In the genomic region with DNA sequence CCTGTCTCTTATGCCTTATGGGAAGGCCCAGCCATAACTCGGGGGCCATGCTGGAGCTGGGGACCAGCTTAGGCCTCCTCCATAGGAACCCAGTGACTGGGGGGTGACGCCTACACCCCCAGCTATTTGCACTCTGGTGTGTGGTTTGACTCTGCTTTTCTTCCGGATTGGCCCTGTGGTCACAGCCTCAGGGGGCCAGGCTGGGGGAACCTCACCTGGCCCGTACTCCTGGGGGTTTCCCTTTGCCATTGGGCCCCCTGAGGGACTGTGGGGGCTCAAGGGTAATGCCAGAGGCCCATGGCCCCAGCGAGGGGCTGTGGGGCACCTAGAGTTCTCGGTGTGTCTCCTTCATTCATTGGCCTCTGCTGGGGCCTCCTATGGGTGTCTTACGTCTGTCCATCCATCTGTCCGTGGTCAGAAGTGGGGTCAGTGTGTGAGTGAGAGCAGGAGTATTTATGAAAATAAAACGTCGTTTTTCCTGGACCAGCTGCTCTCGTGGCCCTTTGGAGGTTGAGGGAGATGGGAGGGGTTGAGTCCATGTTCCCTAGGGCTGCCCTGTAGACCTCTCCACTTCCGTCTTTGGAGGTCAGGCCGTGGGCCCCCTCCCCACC, we compare ENCODE assay signal across 8 cellular contexts. TPM values are rescaled to one million over a fixed set of nuclear protein-coding genes. Genes with fewer than 3 reads are reported as not detected.
DNase-seq lines count a peak whose midpoint lies in the region; ATAC-seq and TF ChIP-seq lines count a peak whose summit lies in the region.

No MANE protein-coding gene starts in this region.

- H3K27ac ChIP-seq in RWPE1, result peak overlapping the region; percentile 66

- TF ChIP-seq CTCF in RWPE1 (conservative IDR thresholded peaks at IDR 0.05; ENCODE audit: low read depth), result no peak

- no peaks in the 10 kb centered on the region for H3K9me3 Mint-ChIP-seq in stimulated activated memory B cell treated with anti-CD40 and anti-IgM and Interleukin-4, amounts not matched to agents 10 μg/mL and 1 μg/mL and 100 μg/mL, for 72 hours

- peak overlapping the region; percentile 92 for H3K27ac Mint-ChIP-seq in stimulated activated memory B cell treated with anti-CD40 and anti-IgM and Interleukin-4, amounts not matched to agents 10 μg/mL and 1 μg/mL and 100 μg/mL, for 72 hours

- POLR2A ChIA-PET in RWPE1 (lab: Yijun Ruan, JAX; ENCODE audit: low non-redundant PET), result no interaction called here

- peak overlapping the region; percentile 61 for H3K4me3 Mint-ChIP-seq in stimulated activated memory B cell treated with anti-CD40 and anti-IgM and Interleukin-4, amounts not matched to agents 10 μg/mL and 1 μg/mL and 100 μg/mL, for 72 hours

- H3K36me3 Mint-ChIP-seq in stimulated activated memory B cell treated with anti-CD40 and anti-IgM and Interleukin-4, amounts not matched to agents 10 μg/mL and 1 μg/mL and 100 μg/mL, for 72 hours, result peaks cover 19% of the 10 kb centered on the region

- DNase-seq in activated CD4-positive, alpha-beta T cell treated with anti-CD3 and anti-CD28 coated beads for 48 hours, result peak; percentile 48
- no peak for DNase-seq in activated CD4-positive, alpha-beta T cell treated with anti-CD3 and anti-CD28 coated beads, Interleukin-2, amount 50 U/mL, for 1 hour
- no peak for DNase-seq in RWPE1 (ENCODE audit: low spot score)
- peak; percentile 78 for DNase-seq in germinal center (ENCODE audit: low spot score)
- no peak for DNase-seq in DMS79 (lab: John Stamatoyannopoulos, UW)
- DNase-seq in dermis blood vessel endothelial cell, result no peak

- peaks cover 83% of the 10 kb centered on the region for H3K4me1 Mint-ChIP-seq in stimulated activated memory B cell treated with anti-CD40 and anti-IgM and Interleukin-4, amounts not matched to agents 10 μg/mL and 1 μg/mL and 100 μg/mL, for 72 hours

- H3K27me3 Mint-ChIP-seq in stimulated activated memory B cell treated with anti-CD40 and anti-IgM and Interleukin-4, amounts not matched to agents 10 μg/mL and 1 μg/mL and 100 μg/mL, for 72 hours, result no peaks in the 10 kb centered on the region

- ATAC-seq in HG02840 (IDR thresholded peaks at IDR 0.05; ENCODE audit: low FRiP score, unreplicated experiment), result peak; percentile 54
- peak; percentile 81 for ATAC-seq in stimulated activated memory B cell treated with anti-CD40 and anti-IgM and Interleukin-4, amounts not matched to agents 10 μg/mL and 1 μg/mL and 100 μg/mL, for 72 hours

- CTCF ChIA-PET in RWPE1 (lab: Yijun Ruan, JAX), result interaction anchor here (0.6 to 1.7 kb wide), 3 partner anchors 9 to 24 kb away, joined by 3 to 6 read pairs (median 3); partner anchors contain the start of gene GGA1

RNA-seq across cellular contexts. Expression of gene SH3BP1, which starts 6.3 kb away (rescaled TPM):
- 0.85 and 2.7 TPM in 2 replicates for total RNA-seq in dermis blood vessel endothelial cell

RNA-seq across cellular contexts. Expression of gene GGA1, which starts 24.6 kb away (rescaled TPM):
- total RNA-seq in dermis blood vessel endothelial cell, result 48.3 and 55.3 TPM in 2 replicates

RNA-seq across cellular contexts. Expression of gene PDXP, which starts 25.3 kb away (rescaled TPM):
- total RNA-seq in dermis blood vessel endothelial cell, result 9.0 and 13.3 TPM in 2 replicates

RNA-seq across cellular contexts. Expression of gene LGALS1, which starts 42.2 kb away (rescaled TPM):
- total RNA-seq in dermis blood vessel endothelial cell, result 2,321 and 4,948 TPM in 2 replicates

RNA-seq across cellular contexts. Expression of gene NOL12, which starts 53.0 kb away (rescaled TPM):
- 22.9 and 23.1 TPM in 2 replicates for total RNA-seq in dermis blood vessel endothelial cell

Comparison
In these comparisons a context has a peak if more than half of its experiments do, and no peak if none do; other contexts are left out.
1. DNase-seq: peak in activated CD4-positive, alpha-beta T cell treated with anti-CD3 and anti-CD28 coated beads for 48 hours (single experiment) and germinal center (single experiment); none in activated CD4-positive, alpha-beta T cell treated with anti-CD3 and anti-CD28 coated beads, Interleukin-2, amount 50 U/mL, for 1 hour (single experiment), RWPE1 (single experiment), DMS79 (single experiment) and dermis blood vessel endothelial cell (single experiment).